ENCODE assay signal across 11 cellular contexts in genomic region chr3:159761826-159762225, GRCh38.
A peak's percentile ranks its signal among the peaks of the same experiment; 100 is the strongest.
DNase-seq lines count a peak whose midpoint lies in the region; ATAC-seq and TF ChIP-seq lines count a peak whose summit lies in the region.
"Had no signal": no experiment of that assay in that cellular context is flagged by ENCODE, and none has a peak within 500 bp of the region (broad histone marks: within the 10 kb centered on the region; RNA-seq: fewer than 3 reads in every experiment).

No MANE protein-coding gene starts in this region.

- CTCF ChIA-PET in activated CD4-positive, alpha-beta T cell treated with anti-CD3 and anti-CD28 coated beads for 36 hours (lab: Charles Lee): no interaction called here

- no peak overlapping the region for H3K27ac Mint-ChIP-seq in T-helper 1 cell treated with Interleukin-12 subunit alpha and Interleukin-12 subunit beta and Interleukin-4 antibody, amounts not matched to agents 30 μg/mL and 1 μg/mL, for 36 hours
- H3K27ac Mint-ChIP-seq in brain: peak overlapping the region in 2 of 5 experiments; percentile 32 to 35
- no peak overlapping the region for H3K27ac Mint-ChIP-seq in activated CD4-positive, alpha-beta T cell treated with anti-CD3 and anti-CD28 coated beads for 36 hours
- H3K27ac Mint-ChIP-seq: dendritic cell treated with granulocyte-macrophage colony-stimulating factor and Interleukin-4, amounts not matched to agents 40 ng/mL and 50 ng/mL, for 4 days had no signal

- DNase-seq in T-helper 1 cell (no peak), lower lobe of right lung (no peak), mucosa of gallbladder (ENCODE audit: low spot score) (no peak)
- no peak for DNase-seq in activated CD4-positive, alpha-beta T cell treated with anti-CD3 and anti-CD28 coated beads for 36 hours
- DNase-seq: activated CD4-positive, alpha-beta T cell treated with anti-CD3 and anti-CD28 coated beads for 4 hours; activated gamma-delta T cell had no signal

- H3K36me3 Mint-ChIP-seq in T-helper 1 cell treated with Interleukin-12 subunit alpha and Interleukin-12 subunit beta and Interleukin-4 antibody, amounts not matched to agents 30 μg/mL and 1 μg/mL, for 36 hours (ENCODE audit: low read depth): no peaks in the 10 kb centered on the region
- no peaks in the 10 kb centered on the region for H3K36me3 Mint-ChIP-seq in brain
- no peaks in the 10 kb centered on the region for H3K36me3 Mint-ChIP-seq in activated CD4-positive, alpha-beta T cell treated with anti-CD3 and anti-CD28 coated beads for 36 hours (ENCODE audit: low read depth)

- peaks cover 2% of the 10 kb centered on the region for H3K9me3 Mint-ChIP-seq in T-helper 1 cell treated with Interleukin-12 subunit alpha and Interleukin-12 subunit beta and Interleukin-4 antibody, amounts not matched to agents 30 μg/mL and 1 μg/mL, for 36 hours
- peaks cover 2 to 8% (median 2%) of the 10 kb centered on the region in 5 experiments for H3K9me3 Mint-ChIP-seq in brain
- peaks cover 1% of the 10 kb centered on the region for H3K9me3 Mint-ChIP-seq in activated CD4-positive, alpha-beta T cell treated with anti-CD3 and anti-CD28 coated beads for 36 hours (ENCODE audit: low read depth)

- POLR2A ChIA-PET in activated CD4-positive, alpha-beta T cell treated with anti-CD3 and anti-CD28 coated beads for 36 hours (lab: Charles Lee): no interaction called here

- peaks cover 12% of the 10 kb centered on the region for H3K4me1 Mint-ChIP-seq in T-helper 1 cell treated with Interleukin-12 subunit alpha and Interleukin-12 subunit beta and Interleukin-4 antibody, amounts not matched to agents 30 μg/mL and 1 μg/mL, for 36 hours (ENCODE audit: low read depth)
- H3K4me1 Mint-ChIP-seq in brain: peaks cover 28% of the 10 kb centered on the region
- peaks cover 12% of the 10 kb centered on the region for H3K4me1 Mint-ChIP-seq in activated CD4-positive, alpha-beta T cell treated with anti-CD3 and anti-CD28 coated beads for 36 hours

- H3K9me3 ChIP-seq in lower lobe of right lung: no peaks in the 10 kb centered on the region

- peak overlapping the region; percentile 95 for H3K27ac ChIP-seq in lower lobe of right lung
- H3K27ac ChIP-seq in temporal lobe (ENCODE audit: low read depth, low read length): peak overlapping the region; percentile 11

- H3K36me3 ChIP-seq in lower lobe of right lung: no peaks in the 10 kb centered on the region

- H3K4me1 ChIP-seq in lower lobe of right lung: peaks cover 51% of the 10 kb centered on the region

- intact Hi-C loops in lower lobe of right lung (cut with DNase I): no loop called here
- intact Hi-C loops in activated CD4-positive, alpha-beta T cell treated with anti-CD3 and anti-CD28 coated beads for 36 hours (cut with DNase I, micrococcal nuclease): loop anchor here in 1 of 2 experiments (5.0 kb wide), 1 partner anchor 1655 kb away; the partner anchor contains the start of gene SHOX2

- peak overlapping the region; percentile 36 for H3K4me3 Mint-ChIP-seq in T-helper 1 cell treated with Interleukin-12 subunit alpha and Interleukin-12 subunit beta and Interleukin-4 antibody, amounts not matched to agents 30 μg/mL and 1 μg/mL, for 36 hours
- H3K4me3 Mint-ChIP-seq in brain: peak overlapping the region; percentile 24 to 94 (median 89)
- H3K4me3 Mint-ChIP-seq in activated CD4-positive, alpha-beta T cell treated with anti-CD3 and anti-CD28 coated beads for 36 hours: no peak overlapping the region
- H3K4me3 Mint-ChIP-seq: dendritic cell treated with granulocyte-macrophage colony-stimulating factor and Interleukin-4, amounts not matched to agents 40 ng/mL and 50 ng/mL, for 4 days had no signal

- H3K27me3 ChIP-seq in lower lobe of right lung (ENCODE audit: low read depth): peaks cover 7% of the 10 kb centered on the region

- no peak overlapping the region for H3K4me3 ChIP-seq in lower lobe of right lung

- H3K27me3 Mint-ChIP-seq in T-helper 1 cell treated with Interleukin-12 subunit alpha and Interleukin-12 subunit beta and Interleukin-4 antibody, amounts not matched to agents 30 μg/mL and 1 μg/mL, for 36 hours (ENCODE audit: low read depth): peaks cover 52% of the 10 kb centered on the region
- peaks cover 36% of the 10 kb centered on the region for H3K27me3 Mint-ChIP-seq in brain
- peaks cover 42% of the 10 kb centered on the region for H3K27me3 Mint-ChIP-seq in activated CD4-positive, alpha-beta T cell treated with anti-CD3 and anti-CD28 coated beads for 36 hours

- ATAC-seq in lower lobe of right lung: no peak
- ATAC-seq in HG03108 (IDR thresholded peaks at IDR 0.05; ENCODE audit: unreplicated experiment): no peak
- no peak for ATAC-seq in activated CD4-positive, alpha-beta T cell treated with anti-CD3 and anti-CD28 coated beads for 36 hours

- TF ChIP-seq CTCF in brain (conservative IDR thresholded peaks at IDR 0.05): no peak
- no peak for TF ChIP-seq CTCF in lower lobe of right lung (IDR thresholded peaks at IDR 0.05)
